ENCODE assay signal across 1 cellular context in the genomic region with DNA sequence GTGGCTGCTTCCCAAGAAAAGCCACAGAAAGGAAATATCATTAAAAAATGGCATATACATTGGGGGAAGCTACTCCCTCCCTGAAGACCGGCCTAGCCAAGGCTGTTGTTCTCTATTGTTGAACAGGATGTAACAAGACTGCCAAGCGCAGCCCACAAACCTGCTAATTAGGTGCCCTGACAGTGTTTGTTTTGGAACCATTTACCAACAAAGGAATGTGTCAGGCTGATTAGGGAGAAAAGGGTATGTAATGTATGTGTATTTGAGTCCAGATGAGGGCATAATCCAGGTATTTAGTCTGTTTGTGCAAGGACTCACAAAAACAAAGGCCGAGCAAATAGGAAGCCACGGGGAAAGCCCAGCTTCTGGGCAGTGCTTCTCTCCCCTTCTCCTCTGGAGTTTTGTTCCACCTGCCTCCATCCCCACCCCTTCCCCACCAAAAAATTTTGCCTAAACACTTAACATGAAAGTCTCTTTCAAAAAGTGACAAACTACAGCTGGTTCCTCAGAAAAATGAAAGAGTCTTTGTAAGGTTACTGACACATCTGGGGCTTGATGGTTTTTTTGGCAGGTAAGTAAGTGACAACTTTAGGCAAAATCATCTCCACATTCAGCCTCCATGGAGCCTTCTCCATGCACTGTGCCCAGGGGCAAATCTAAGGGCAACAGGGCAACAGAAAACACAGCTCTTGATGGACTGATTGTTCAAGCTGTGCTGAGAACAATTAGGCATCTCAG.
TF ChIP-seq lines count a peak whose summit lies in the region.

No MANE protein-coding gene starts in this region.

TF ChIP-seq in HepG2, 621 proteins besides CTCF, POLR2A, EP300 and RAD21 (continued from another document and continues in another):
- TF ChIP-seq FOXA3 (CRISPR knock-in tag; IDR thresholded peaks at IDR 0.05), result peak; percentile 99
- TF ChIP-seq ZSCAN12 (CRISPR knock-in tag; IDR thresholded peaks at IDR 0.05), result no peak
- no peak for TF ChIP-seq SALL2 (CRISPR knock-in tag; IDR thresholded peaks at IDR 0.05)
- TF ChIP-seq POLR2AphosphoS5 (IDR thresholded peaks at IDR 0.05; ENCODE audit: low read depth, low read length), result 0 out of 2 replicates have a peak, but pooled peaks have one; percentile 11
- TF ChIP-seq PITX1 (CRISPR knock-in tag; IDR thresholded peaks at IDR 0.05), result peak; percentile 97
- TF ChIP-seq MAF1 (CRISPR knock-in tag; IDR thresholded peaks at IDR 0.05; ENCODE audit: borderline replicate concordance), result no peak; the same call in 1 of the 2 replicates
- TF ChIP-seq ZBTB38 (CRISPR knock-in tag; IDR thresholded peaks at IDR 0.05), result 0 out of 2 replicates have a peak, but pooled peaks have one; percentile 15
- no peak for TF ChIP-seq RNF2 (conservative IDR thresholded peaks at IDR 0.05; ENCODE audit: low read depth)
- no peak for TF ChIP-seq MTA3 (CRISPR knock-in tag; IDR thresholded peaks at IDR 0.05)
- TF ChIP-seq HOXA9 (CRISPR knock-in tag; IDR thresholded peaks at IDR 0.05; ENCODE audit: borderline replicate concordance), result no peak
- no peak for TF ChIP-seq ZNF841 (CRISPR knock-in tag; IDR thresholded peaks at IDR 0.05; ENCODE audit: borderline replicate concordance)
- no peak for TF ChIP-seq ZNF546 (CRISPR knock-in tag; conservative IDR thresholded peaks at IDR 0.05)
- peak; percentile 76; the same call in 1 of the 2 replicates for TF ChIP-seq SSRP1 (CRISPR knock-in tag; IDR thresholded peaks at IDR 0.05)
- TF ChIP-seq ELF3 (CRISPR knock-in tag; IDR thresholded peaks at IDR 0.05), result peak; percentile 97
- no peak for TF ChIP-seq ZNF83 (CRISPR knock-in tag; IDR thresholded peaks at IDR 0.05; ENCODE audit: borderline replicate concordance)
- no peak for TF ChIP-seq NR1H2 (CRISPR knock-in tag; IDR thresholded peaks at IDR 0.05; ENCODE audit: borderline replicate concordance, low read depth)
- no peak for TF ChIP-seq PTBP1 (IDR thresholded peaks at IDR 0.05; ENCODE audit: low read depth, low read length, poor library complexity, severe bottlenecking)
- peak; percentile 69 for TF ChIP-seq ZBTB33 (CRISPR knock-in tag; IDR thresholded peaks at IDR 0.05)
- TF ChIP-seq, protein P1, sequence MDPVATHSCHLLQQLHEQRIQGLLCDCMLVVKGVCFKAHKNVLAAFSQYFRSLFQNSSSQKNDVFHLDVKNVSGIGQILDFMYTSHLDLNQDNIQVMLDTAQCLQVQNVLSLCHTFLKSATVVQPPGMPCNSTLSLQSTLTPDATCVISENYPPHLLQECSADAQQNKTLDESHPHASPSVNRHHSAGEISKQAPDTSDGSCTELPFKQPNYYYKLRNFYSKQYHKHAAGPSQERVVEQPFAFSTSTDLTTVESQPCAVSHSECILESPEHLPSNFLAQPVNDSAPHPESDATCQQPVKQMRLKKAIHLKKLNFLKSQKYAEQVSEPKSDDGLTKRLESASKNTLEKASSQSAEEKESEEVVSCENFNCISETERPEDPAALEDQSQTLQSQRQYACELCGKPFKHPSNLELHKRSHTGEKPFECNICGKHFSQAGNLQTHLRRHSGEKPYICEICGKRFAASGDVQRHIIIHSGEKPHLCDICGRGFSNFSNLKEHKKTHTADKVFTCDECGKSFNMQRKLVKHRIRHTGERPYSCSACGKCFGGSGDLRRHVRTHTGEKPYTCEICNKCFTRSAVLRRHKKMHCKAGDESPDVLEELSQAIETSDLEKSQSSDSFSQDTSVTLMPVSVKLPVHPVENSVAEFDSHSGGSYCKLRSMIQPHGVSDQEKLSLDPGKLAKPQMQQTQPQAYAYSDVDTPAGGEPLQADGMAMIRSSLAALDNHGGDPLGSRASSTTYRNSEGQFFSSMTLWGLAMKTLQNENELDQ (CRISPR knock-in tag; IDR thresholded peaks at IDR 0.05; ENCODE audit: borderline replicate concordance), result no peak
- peak; percentile 81; the same call in 1 of the 2 replicates for TF ChIP-seq MEIS1 (CRISPR knock-in tag; IDR thresholded peaks at IDR 0.05; ENCODE audit: borderline replicate concordance)
- TF ChIP-seq, protein P2, sequence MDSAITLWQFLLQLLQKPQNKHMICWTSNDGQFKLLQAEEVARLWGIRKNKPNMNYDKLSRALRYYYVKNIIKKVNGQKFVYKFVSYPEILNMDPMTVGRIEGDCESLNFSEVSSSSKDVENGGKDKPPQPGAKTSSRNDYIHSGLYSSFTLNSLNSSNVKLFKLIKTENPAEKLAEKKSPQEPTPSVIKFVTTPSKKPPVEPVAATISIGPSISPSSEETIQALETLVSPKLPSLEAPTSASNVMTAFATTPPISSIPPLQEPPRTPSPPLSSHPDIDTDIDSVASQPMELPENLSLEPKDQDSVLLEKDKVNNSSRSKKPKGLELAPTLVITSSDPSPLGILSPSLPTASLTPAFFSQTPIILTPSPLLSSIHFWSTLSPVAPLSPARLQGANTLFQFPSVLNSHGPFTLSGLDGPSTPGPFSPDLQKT (CRISPR knock-in tag; IDR thresholded peaks at IDR 0.05; ENCODE audit: borderline replicate concordance), result no peak
- no peak for TF ChIP-seq YEATS2 (CRISPR knock-in tag; IDR thresholded peaks at IDR 0.05; ENCODE audit: borderline replicate concordance)
- peak; percentile 63; the same call in 1 of the 2 replicates for TF ChIP-seq ZBTB7A (CRISPR knock-in tag; IDR thresholded peaks at IDR 0.05)
- TF ChIP-seq ZNF503 (CRISPR knock-in tag; IDR thresholded peaks at IDR 0.05), result peak; percentile 75
- peak; percentile 12; the same call in 1 of the 2 replicates for TF ChIP-seq KDM2A (CRISPR knock-in tag; IDR thresholded peaks at IDR 0.05; ENCODE audit: borderline replicate concordance, low read depth)
- TF ChIP-seq TFAP4 (IDR thresholded peaks at IDR 0.05; ENCODE audit: borderline replicate concordance, low read depth), result peak; percentile 60; the same call in 1 of the 2 replicates
- no peak for TF ChIP-seq NCOA1 (CRISPR knock-in tag; IDR thresholded peaks at IDR 0.05)
- peak; percentile 56 for TF ChIP-seq ZFY (CRISPR knock-in tag; IDR thresholded peaks at IDR 0.05)
- peak; percentile 64; the same call in 1 of the 2 replicates for TF ChIP-seq ZNF264 (CRISPR knock-in tag; IDR thresholded peaks at IDR 0.05)
- TF ChIP-seq ZNF124 (CRISPR knock-in tag; IDR thresholded peaks at IDR 0.05), result peak; percentile 45; the same call in 1 of the 2 replicates
- TF ChIP-seq ATF7-NPFF (CRISPR knock-in tag; IDR thresholded peaks at IDR 0.05; ENCODE audit: low read depth), result peak; percentile 78
- 0 out of 2 replicates have a peak, but pooled peaks have one; percentile 43 for TF ChIP-seq ZNF556 (CRISPR knock-in tag; IDR thresholded peaks at IDR 0.05; ENCODE audit: borderline replicate concordance)
- no peak for TF ChIP-seq CREBL2 (CRISPR knock-in tag; IDR thresholded peaks at IDR 0.05; ENCODE audit: borderline replicate concordance)
- TF ChIP-seq HMGXB4 (CRISPR knock-in tag; IDR thresholded peaks at IDR 0.05; ENCODE audit: borderline replicate concordance in 1 of 2, low read depth in 1 of 2), result peak in 1 of 2 experiments; percentile 50; a peak in 1 of 4 replicates
- 0 out of 2 replicates have a peak, but pooled peaks have one; percentile 37 for TF ChIP-seq ZFP36L2 (CRISPR knock-in tag; IDR thresholded peaks at IDR 0.05)
- TF ChIP-seq SRF (IDR thresholded peaks at IDR 0.05; ENCODE audit: low read depth, low read length), result peak; percentile 67
- no peak for TF ChIP-seq HOXA7 (CRISPR knock-in tag; IDR thresholded peaks at IDR 0.05)
- peak; percentile 93 for TF ChIP-seq NCOA2 (CRISPR knock-in tag; IDR thresholded peaks at IDR 0.05)
- no peak for TF ChIP-seq GABPA (IDR thresholded peaks at IDR 0.05; ENCODE audit: low read depth, low read length)
- peak; percentile 68 for TF ChIP-seq GABPA (CRISPR knock-in tag; IDR thresholded peaks at IDR 0.05; ENCODE audit: low read depth)
- TF ChIP-seq RBM22 (optimal IDR thresholded peaks at IDR 0.05; ENCODE audit: low read length), result peak; percentile 33
- peak; percentile 91 for TF ChIP-seq SALL1 (CRISPR knock-in tag; IDR thresholded peaks at IDR 0.05)
- no peak for TF ChIP-seq USF2 (IDR thresholded peaks at IDR 0.05; ENCODE audit: low read depth, low read length)
- no peak for TF ChIP-seq USF2 (CRISPR knock-in tag; IDR thresholded peaks at IDR 0.05; ENCODE audit: borderline replicate concordance)
- peak; percentile 82; the same call in 1 of the 2 replicates for TF ChIP-seq ZKSCAN8 (CRISPR knock-in tag; IDR thresholded peaks at IDR 0.05; ENCODE audit: borderline replicate concordance)
- TF ChIP-seq GZF1 (CRISPR knock-in tag; IDR thresholded peaks at IDR 0.05), result peak; percentile 78; the same call in 1 of the 2 replicates
- 0 out of 2 replicates have a peak, but pooled peaks have one; percentile 39 for TF ChIP-seq ZNF766 (CRISPR knock-in tag; IDR thresholded peaks at IDR 0.05; ENCODE audit: borderline replicate concordance)
- peak; percentile 87; the same call in 1 of the 2 replicates for TF ChIP-seq SIX1 (CRISPR knock-in tag; IDR thresholded peaks at IDR 0.05; ENCODE audit: borderline replicate concordance)
- TF ChIP-seq ATF1 (CRISPR knock-in tag; IDR thresholded peaks at IDR 0.05), result peak; percentile 77
- TF ChIP-seq, protein P3, sequence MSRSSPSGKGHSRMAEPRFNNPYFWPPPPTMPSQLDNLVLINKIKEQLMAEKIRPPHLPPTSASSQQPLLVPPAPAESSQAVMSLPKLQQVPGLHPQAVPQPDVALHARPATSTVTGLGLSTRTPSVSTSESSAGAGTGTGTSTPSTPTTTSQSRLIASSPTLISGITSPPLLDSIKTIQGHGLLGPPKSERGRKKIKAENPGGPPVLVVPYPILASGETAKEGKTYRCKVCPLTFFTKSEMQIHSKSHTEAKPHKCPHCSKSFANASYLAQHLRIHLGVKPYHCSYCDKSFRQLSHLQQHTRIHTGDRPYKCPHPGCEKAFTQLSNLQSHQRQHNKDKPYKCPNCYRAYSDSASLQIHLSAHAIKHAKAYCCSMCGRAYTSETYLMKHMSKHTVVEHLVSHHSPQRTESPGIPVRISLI (CRISPR knock-in tag; IDR thresholded peaks at IDR 0.05; ENCODE audit: borderline replicate concordance), result 0 out of 2 replicates have a peak, but pooled peaks have one; percentile 23
- TF ChIP-seq HNRNPH1 (optimal IDR thresholded peaks at IDR 0.05; ENCODE audit: low read depth, low read length), result no peak
- TF ChIP-seq ATF7 (IDR thresholded peaks at IDR 0.05), result peak; percentile 83
- TF ChIP-seq ATF7 (CRISPR knock-in tag; IDR thresholded peaks at IDR 0.05), result peak; percentile 73; the same call in 1 of the 2 replicates
- TF ChIP-seq TBL1XR1 (IDR thresholded peaks at IDR 0.05; ENCODE audit: borderline replicate concordance, low read length, partially characterized antibody), result no peak
